13 cellular contexts compared by ENCODE assay signal in genomic region chr6:19180348-19181073, GRCh38.
A peak's percentile ranks its signal among the peaks of the same experiment; 100 is the strongest.
DNase-seq lines count a peak whose midpoint lies in the region; ATAC-seq and TF ChIP-seq lines count a peak whose summit lies in the region.
"Had no signal": no experiment of that assay in that cellular context is flagged by ENCODE, and none has a peak within 500 bp of the region (broad histone marks: within the 10 kb centered on the region; RNA-seq: fewer than 3 reads in every experiment).

No MANE protein-coding gene starts in this region.

- WGBS in liver: 62% methylated on average over 13 of the region's 13 CpGs

- H3K4me3 ChIP-seq in liver (ENCODE audit: low read depth in 1 of 3, low read length in 3 of 3) (no peak overlapping the region), skeletal muscle tissue (ENCODE audit: low read length in 3 of 3) (no peak overlapping the region)

- ATAC-seq in esophagus mucosa (peak; percentile 13), GM18858 (IDR thresholded peaks at IDR 0.05; ENCODE audit: unreplicated experiment) (no peak), HG02852 (IDR thresholded peaks at IDR 0.05; ENCODE audit: unreplicated experiment) (no peak)
- ATAC-seq: stimulated activated naive CD8-positive, alpha-beta T cell treated with anti-CD3 and anti-CD28 coated beads, Interleukin-15, Interleukin-2, amounts not matched to agents 100 U/mL and 50 U/mL, for 24 hours had no signal

- no peak for TF ChIP-seq RAD21 in liver (IDR thresholded peaks at IDR 0.05)

- H3K36me3 ChIP-seq in liver (ENCODE audit: control insufficient read depth in 4 of 4, insufficient read depth in 3 of 4, low read depth in 1 of 4, low read length in 3 of 4) (no peaks in the 10 kb centered on the region), skeletal muscle tissue (ENCODE audit: control insufficient read depth in 3 of 3, insufficient read depth in 3 of 3, low read length in 3 of 3) (no peaks in the 10 kb centered on the region)

- no peak overlapping the region for H3K27ac ChIP-seq in liver (ENCODE audit: low read depth in 1 of 2, low read length in 2 of 2)
- H3K27ac ChIP-seq in skeletal muscle tissue (ENCODE audit: low read depth, low read length): peak overlapping the region; percentile 26

- H3K27me3 ChIP-seq in liver (ENCODE audit: control insufficient read depth in 4 of 4, insufficient read depth in 4 of 4, low read length in 3 of 4) (peaks cover 0 to 3% (median 0%) of the 10 kb centered on the region in 4 donors), skeletal muscle tissue (ENCODE audit: control insufficient read depth in 3 of 3, insufficient read depth in 3 of 3, low read length in 3 of 3) (no peaks in the 10 kb centered on the region)

- TF ChIP-seq CTCF in liver (IDR thresholded peaks at IDR 0.05; ENCODE audit: low read depth, low read length, missing input control): no peak

- DNase-seq in GM03348 (ENCODE audit: low spot score): peak; percentile 70
- DNase-seq in activated naive CD4-positive, alpha-beta T cell treated with anti-CD3 and anti-CD28 coated beads, Interleukin-2, amount 50 U/mL, for 16 hours: no peak
- no peak for DNase-seq in NCI-H1417 (lab: John Stamatoyannopoulos, UW)
- DNase-seq: activated CD4-positive, alpha-beta T cell treated with anti-CD3 and anti-CD28 coated beads, Interleukin-2, amount 10 ng/mL, durations not matched to agents 24 days and 14 days; AML-193; dermis blood vessel endothelial cell; nephron progenitor cell; stimulated activated naive CD8-positive, alpha-beta T cell treated with anti-CD3 and anti-CD28 coated beads, Interleukin-15, Interleukin-2, amounts not matched to agents 100 U/mL and 50 U/mL, for 24 hours had no signal

- no peak overlapping the region for H3K9ac ChIP-seq in liver (ENCODE audit: low read depth in 1 of 2, low read length in 2 of 2)
- no peak overlapping the region for H3K9ac ChIP-seq in skeletal muscle tissue (ENCODE audit: low read depth in 1 of 3, low read length in 3 of 3)

- H3K4me1 ChIP-seq in liver (ENCODE audit: control insufficient read depth in 4 of 4, insufficient read depth in 4 of 4, low read length in 3 of 4) (no peaks in the 10 kb centered on the region), skeletal muscle tissue (ENCODE audit: control insufficient read depth in 3 of 3, insufficient read depth in 3 of 3, low read length in 3 of 3) (no peaks in the 10 kb centered on the region)

- H3K9me3 ChIP-seq in liver (ENCODE audit: control insufficient read depth in 4 of 4, low read length in 3 of 4): peaks cover 0 to 8% (median 2%) of the 10 kb centered on the region in 4 donors
- H3K9me3 ChIP-seq in skeletal muscle tissue (ENCODE audit: control insufficient read depth in 3 of 3, low read length in 3 of 3): no peaks in the 10 kb centered on the region

TF ChIP-seq in liver, 16 proteins besides CTCF, POLR2A, EP300 and RAD21:
- no peak for TF ChIP-seq HNF4A (conservative IDR thresholded peaks at IDR 0.05)
- TF ChIP-seq ZBTB33 (IDR thresholded peaks at IDR 0.05): no peak
- peak; percentile 36 for TF ChIP-seq NR2F2 (IDR thresholded peaks at IDR 0.05)
